In genomic region chr1:111422546-111423391, GRCh38 we compare ENCODE assay signal across 1 cellular context.
TF ChIP-seq lines count a peak whose summit lies in the region.

No MANE protein-coding gene starts in this region.

TF ChIP-seq in HepG2, 621 proteins besides CTCF, POLR2A, EP300 and RAD21 (continued from another document and continues in another):
- TF ChIP-seq ZNF609 (CRISPR knock-in tag; IDR thresholded peaks at IDR 0.05; ENCODE audit: borderline replicate concordance) (peak; percentile 40; the same call in 1 of the 2 replicates), ZNF441 (CRISPR knock-in tag; IDR thresholded peaks at IDR 0.05; ENCODE audit: borderline replicate concordance) (0 out of 2 replicates have a peak, but pooled peaks have one; percentile 62), HMGA1 (CRISPR knock-in tag; conservative IDR thresholded peaks at IDR 0.05) (no peak), TFDP1 (CRISPR knock-in tag; IDR thresholded peaks at IDR 0.05; ENCODE audit: borderline replicate concordance) (no peak), TSC22D2 (CRISPR knock-in tag; IDR thresholded peaks at IDR 0.05; ENCODE audit: borderline replicate concordance) (no peak), YY1 (IDR thresholded peaks at IDR 0.05; ENCODE audit: insufficient read depth, insufficient replicate concordance, low read depth, low read length) (no peak), NCOA5 (CRISPR knock-in tag; IDR thresholded peaks at IDR 0.05) (no peak), SNAPC4 (CRISPR knock-in tag; IDR thresholded peaks at IDR 0.05) (no peak), ZNF674 (CRISPR knock-in tag; IDR thresholded peaks at IDR 0.05; ENCODE audit: low read depth) (no peak), ZNF20 (CRISPR knock-in tag; IDR thresholded peaks at IDR 0.05) (no peak), NFE2L1 (CRISPR knock-in tag; IDR thresholded peaks at IDR 0.05; ENCODE audit: borderline replicate concordance) (no peak), NR1H2 (CRISPR knock-in tag; IDR thresholded peaks at IDR 0.05; ENCODE audit: borderline replicate concordance, low read depth) (no peak), NFKBIZ (CRISPR knock-in tag; IDR thresholded peaks at IDR 0.05) (no peak), ZNF766 (CRISPR knock-in tag; IDR thresholded peaks at IDR 0.05; ENCODE audit: borderline replicate concordance) (no peak), RARA (CRISPR knock-in tag; IDR thresholded peaks at IDR 0.05) (peak; percentile 62; the same call in 1 of the 2 replicates), SP140L (CRISPR knock-in tag; IDR thresholded peaks at IDR 0.05; ENCODE audit: borderline replicate concordance) (no peak), KDM5B (CRISPR knock-in tag; IDR thresholded peaks at IDR 0.05; ENCODE audit: borderline replicate concordance) (peak; percentile 24; the same call in 1 of the 2 replicates), HOXA7 (CRISPR knock-in tag; IDR thresholded peaks at IDR 0.05) (no peak), ZBTB42 (CRISPR knock-in tag; IDR thresholded peaks at IDR 0.05) (no peak), HMG20B (CRISPR knock-in tag; conservative IDR thresholded peaks at IDR 0.05) (no peak), RNF219 (CRISPR knock-in tag; IDR thresholded peaks at IDR 0.05) (no peak), HIVEP1 (CRISPR knock-in tag; IDR thresholded peaks at IDR 0.05) (no peak), ZNF296 (CRISPR knock-in tag; conservative IDR thresholded peaks at IDR 0.05) (no peak), ZNF446 (CRISPR knock-in tag; IDR thresholded peaks at IDR 0.05) (no peak), KDM3A (CRISPR knock-in tag; IDR thresholded peaks at IDR 0.05; ENCODE audit: low read depth) (no peak), ZNF256 (CRISPR knock-in tag; conservative IDR thresholded peaks at IDR 0.05) (0 out of 2 replicates have a peak, but pooled peaks have one; percentile 20), TBL1XR1 (IDR thresholded peaks at IDR 0.05; ENCODE audit: borderline replicate concordance, low read length, partially characterized antibody) (no peak), ZNF550 (CRISPR knock-in tag; IDR thresholded peaks at IDR 0.05; ENCODE audit: borderline replicate concordance) (no peak), ZEB1 (IDR thresholded peaks at IDR 0.05; ENCODE audit: insufficient replicate concordance, low read depth) (no peak), ZNF605 (CRISPR knock-in tag; IDR thresholded peaks at IDR 0.05) (no peak), SAP130 (CRISPR knock-in tag; IDR thresholded peaks at IDR 0.05; ENCODE audit: low read depth) (peak; percentile 76), ZNF547 (CRISPR knock-in tag; IDR thresholded peaks at IDR 0.05) (peak; percentile 74; the same call in 1 of the 2 replicates), MED13 (CRISPR knock-in tag; IDR thresholded peaks at IDR 0.05) (no peak), NR2F2 (IDR thresholded peaks at IDR 0.05; ENCODE audit: borderline replicate concordance, low read depth) (no peak), PAWR (CRISPR knock-in tag; IDR thresholded peaks at IDR 0.05; ENCODE audit: borderline replicate concordance) (no peak), XBP1 (CRISPR knock-in tag; IDR thresholded peaks at IDR 0.05) (no peak), ZBTB7A (CRISPR knock-in tag; IDR thresholded peaks at IDR 0.05) (no peak)
- TF ChIP-seq, protein P1, sequence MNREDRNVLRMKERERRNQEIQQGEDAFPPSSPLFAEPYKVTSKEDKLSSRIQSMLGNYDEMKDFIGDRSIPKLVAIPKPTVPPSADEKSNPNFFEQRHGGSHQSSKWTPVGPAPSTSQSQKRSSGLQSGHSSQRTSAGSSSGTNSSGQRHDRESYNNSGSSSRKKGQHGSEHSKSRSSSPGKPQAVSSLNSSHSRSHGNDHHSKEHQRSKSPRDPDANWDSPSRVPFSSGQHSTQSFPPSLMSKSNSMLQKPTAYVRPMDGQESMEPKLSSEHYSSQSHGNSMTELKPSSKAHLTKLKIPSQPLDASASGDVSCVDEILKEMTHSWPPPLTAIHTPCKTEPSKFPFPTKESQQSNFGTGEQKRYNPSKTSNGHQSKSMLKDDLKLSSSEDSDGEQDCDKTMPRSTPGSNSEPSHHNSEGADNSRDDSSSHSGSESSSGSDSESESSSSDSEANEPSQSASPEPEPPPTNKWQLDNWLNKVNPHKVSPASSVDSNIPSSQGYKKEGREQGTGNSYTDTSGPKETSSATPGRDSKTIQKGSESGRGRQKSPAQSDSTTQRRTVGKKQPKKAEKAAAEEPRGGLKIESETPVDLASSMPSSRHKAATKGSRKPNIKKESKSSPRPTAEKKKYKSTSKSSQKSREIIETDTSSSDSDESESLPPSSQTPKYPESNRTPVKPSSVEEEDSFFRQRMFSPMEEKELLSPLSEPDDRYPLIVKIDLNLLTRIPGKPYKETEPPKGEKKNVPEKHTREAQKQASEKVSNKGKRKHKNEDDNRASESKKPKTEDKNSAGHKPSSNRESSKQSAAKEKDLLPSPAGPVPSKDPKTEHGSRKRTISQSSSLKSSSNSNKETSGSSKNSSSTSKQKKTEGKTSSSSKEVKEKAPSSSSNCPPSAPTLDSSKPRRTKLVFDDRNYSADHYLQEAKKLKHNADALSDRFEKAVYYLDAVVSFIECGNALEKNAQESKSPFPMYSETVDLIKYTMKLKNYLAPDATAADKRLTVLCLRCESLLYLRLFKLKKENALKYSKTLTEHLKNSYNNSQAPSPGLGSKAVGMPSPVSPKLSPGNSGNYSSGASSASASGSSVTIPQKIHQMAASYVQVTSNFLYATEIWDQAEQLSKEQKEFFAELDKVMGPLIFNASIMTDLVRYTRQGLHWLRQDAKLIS (CRISPR knock-in tag; IDR thresholded peaks at IDR 0.05) = no peak
- TF ChIP-seq, protein P2, sequence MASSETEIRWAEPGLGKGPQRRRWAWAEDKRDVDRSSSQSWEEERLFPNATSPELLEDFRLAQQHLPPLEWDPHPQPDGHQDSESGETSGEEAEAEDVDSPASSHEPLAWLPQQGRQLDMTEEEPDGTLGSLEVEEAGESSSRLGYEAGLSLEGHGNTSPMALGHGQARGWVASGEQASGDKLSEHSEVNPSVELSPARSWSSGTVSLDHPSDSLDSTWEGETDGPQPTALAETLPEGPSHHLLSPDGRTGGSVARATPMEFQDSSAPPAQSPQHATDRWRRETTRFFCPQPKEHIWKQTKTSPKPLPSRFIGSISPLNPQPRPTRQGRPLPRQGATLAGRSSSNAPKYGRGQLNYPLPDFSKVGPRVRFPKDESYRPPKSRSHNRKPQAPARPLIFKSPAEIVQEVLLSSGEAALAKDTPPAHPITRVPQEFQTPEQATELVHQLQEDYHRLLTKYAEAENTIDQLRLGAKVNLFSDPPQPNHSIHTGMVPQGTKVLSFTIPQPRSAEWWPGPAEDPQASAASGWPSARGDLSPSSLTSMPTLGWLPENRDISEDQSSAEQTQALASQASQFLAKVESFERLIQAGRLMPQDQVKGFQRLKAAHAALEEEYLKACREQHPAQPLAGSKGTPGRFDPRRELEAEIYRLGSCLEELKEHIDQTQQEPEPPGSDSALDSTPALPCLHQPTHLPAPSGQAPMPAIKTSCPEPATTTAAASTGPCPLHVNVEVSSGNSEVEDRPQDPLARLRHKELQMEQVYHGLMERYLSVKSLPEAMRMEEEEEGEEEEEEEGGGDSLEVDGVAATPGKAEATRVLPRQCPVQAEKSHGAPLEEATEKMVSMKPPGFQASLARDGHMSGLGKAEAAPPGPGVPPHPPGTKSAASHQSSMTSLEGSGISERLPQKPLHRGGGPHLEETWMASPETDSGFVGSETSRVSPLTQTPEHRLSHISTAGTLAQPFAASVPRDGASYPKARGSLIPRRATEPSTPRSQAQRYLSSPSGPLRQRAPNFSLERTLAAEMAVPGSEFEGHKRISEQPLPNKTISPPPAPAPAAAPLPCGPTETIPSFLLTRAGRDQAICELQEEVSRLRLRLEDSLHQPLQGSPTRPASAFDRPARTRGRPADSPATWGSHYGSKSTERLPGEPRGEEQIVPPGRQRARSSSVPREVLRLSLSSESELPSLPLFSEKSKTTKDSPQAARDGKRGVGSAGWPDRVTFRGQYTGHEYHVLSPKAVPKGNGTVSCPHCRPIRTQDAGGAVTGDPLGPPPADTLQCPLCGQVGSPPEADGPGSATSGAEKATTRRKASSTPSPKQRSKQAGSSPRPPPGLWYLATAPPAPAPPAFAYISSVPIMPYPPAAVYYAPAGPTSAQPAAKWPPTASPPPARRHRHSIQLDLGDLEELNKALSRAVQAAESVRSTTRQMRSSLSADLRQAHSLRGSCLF (CRISPR knock-in tag; IDR thresholded peaks at IDR 0.05; ENCODE audit: borderline replicate concordance) = no peak
- TF ChIP-seq, protein P3, sequence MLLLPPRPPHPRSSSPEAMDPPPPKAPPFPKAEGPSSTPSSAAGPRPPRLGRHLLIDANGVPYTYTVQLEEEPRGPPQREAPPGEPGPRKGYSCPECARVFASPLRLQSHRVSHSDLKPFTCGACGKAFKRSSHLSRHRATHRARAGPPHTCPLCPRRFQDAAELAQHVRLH (CRISPR knock-in tag; IDR thresholded peaks at IDR 0.05; ENCODE audit: borderline replicate concordance, low read depth) = peak; percentile 60; the same call in 1 of the 2 replicates
